8 cellular contexts compared by ENCODE assay signal in the genomic region with DNA sequence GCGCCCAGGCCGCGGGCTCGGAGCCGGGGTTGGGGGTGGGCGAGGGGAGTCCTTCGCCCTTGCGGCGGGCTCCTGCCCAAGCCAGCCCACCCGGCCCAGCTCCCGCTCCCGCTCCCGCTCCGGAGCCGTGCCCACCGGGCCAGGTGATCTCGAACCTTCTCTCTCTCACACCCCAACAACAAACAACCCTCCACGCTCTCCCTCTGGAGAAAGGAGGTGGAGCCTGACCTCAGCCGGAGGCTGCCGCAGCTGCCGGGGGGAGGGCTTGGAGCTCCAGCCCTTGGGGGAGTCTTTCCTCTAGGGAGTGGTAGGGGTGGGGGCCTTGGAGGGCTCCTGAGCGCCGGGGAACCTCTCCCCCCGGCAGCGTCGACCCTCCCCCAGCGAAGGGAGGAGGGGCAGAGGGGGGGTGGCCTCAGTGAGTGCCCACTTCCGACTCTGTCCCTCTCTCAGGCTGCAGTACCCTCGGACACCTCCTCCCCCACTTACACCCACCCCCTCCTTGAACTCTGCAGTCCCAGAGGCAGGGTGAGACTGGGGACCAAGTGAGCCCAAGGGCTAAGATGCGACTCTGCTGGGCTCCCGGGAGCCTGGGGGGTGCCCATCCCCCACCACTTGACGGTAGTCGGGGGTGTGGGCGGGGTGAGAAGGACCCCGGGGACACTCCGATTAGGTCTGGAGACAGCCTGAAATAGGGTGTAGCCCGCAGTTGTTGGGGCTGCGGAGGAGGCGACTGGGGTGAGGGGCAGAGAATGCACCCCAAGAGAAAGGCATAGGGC. TPM values are rescaled to one million over a fixed set of nuclear protein-coding genes. Genes with fewer than 3 reads are reported as not detected.
A peak's percentile ranks its signal among the peaks of the same experiment; 100 is the strongest.
DNase-seq lines count a peak whose midpoint lies in the region; ATAC-seq and TF ChIP-seq lines count a peak whose summit lies in the region.

No MANE protein-coding gene starts in this region.

- ATAC-seq in right cardiac atrium: no peak
- ATAC-seq in left lobe of liver: no peak

- H3K27me3 ChIP-seq in right cardiac atrium (ENCODE audit: control insufficient read depth, insufficient read depth): no peaks in the 10 kb centered on the region
- H3K27me3 ChIP-seq in spleen (replicated peaks in 1 of 7): peaks cover 0 to 61% (median 28%) of the 10 kb centered on the region in 7 donors

- WGBS in right cardiac atrium: 2% methylated on average over 39 of the region's 39 CpGs
- 1 to 4% (median 2%) methylated on average over 12 to 39 of the region's 39 CpGs for WGBS in spleen, 5 donors

- no peak for TF ChIP-seq POLR2A in spleen (IDR thresholded peaks at IDR 0.05)

- intact Hi-C loops in right cardiac atrium (cut with DNase I): no loop called here
- intact Hi-C loops in spleen (cut with DNase I; ENCODE audit: low total_unique reads): no loop called here

- no peaks in the 10 kb centered on the region for H3K36me3 ChIP-seq in spleen

- H3K27ac ChIP-seq in right cardiac atrium (ENCODE audit: low read length) (no peak overlapping the region), spleen (no peak overlapping the region)

- DNase-seq in NCI-H2227 (lab: John Stamatoyannopoulos, UW; ENCODE audit: unreplicated experiment) (peak; percentile 42), NCI-H2227 treated with DMSO at 0.1 percent for 48 hours (lab: John Stamatoyannopoulos, UW) (no peak), right cardiac atrium (peak in 1 of 3 donors; percentile 69), spleen (no peak), kidney tubule cell (ENCODE audit: low spot score) (no peak), left lobe of liver (ENCODE audit: low spot score) (no peak)
- no peak for DNase-seq in activated CD4-positive, alpha-beta T cell treated with anti-CD3 and anti-CD28 coated beads, Interleukin-2, amount 50 U/mL, for 1 hour

- H3K4me3 ChIP-seq in WI38 (ENCODE audit: low read depth, low read length): peak overlapping the region; percentile 23
- peak overlapping the region; percentile 34 for H3K4me3 ChIP-seq in right cardiac atrium (ENCODE audit: low read length)
- peak overlapping the region; percentile 9 to 65 (median 19) for H3K4me3 ChIP-seq in spleen

- TF ChIP-seq CTCF in WI38 (IDR thresholded peaks at IDR 0.05; ENCODE audit: low read depth, low read length) (no peak), spleen (IDR thresholded peaks at IDR 0.05 in 8 of 11, conservative IDR thresholded peaks at IDR 0.05 in 3 of 11) (no peak)

- H3K9me3 ChIP-seq in right cardiac atrium (ENCODE audit: control insufficient read depth, low read length): no peaks in the 10 kb centered on the region
- H3K9me3 ChIP-seq in spleen: no peaks in the 10 kb centered on the region

- H3K4me1 ChIP-seq in right cardiac atrium (ENCODE audit: control insufficient read depth, insufficient read depth, low read length) (no peaks in the 10 kb centered on the region), spleen (peaks cover 11 to 56% (median 39%) of the 10 kb centered on the region in 6 donors)

RNA-seq across cellular contexts. Expression of gene BAHD1, which starts 4.4 kb away (rescaled TPM):
- 10 to 100 TPM; 15.4 to 17.8 (median 16.9) TPM for total RNA-seq in right cardiac atrium
- polyA plus RNA-seq in right cardiac atrium: 11.6 TPM
- total RNA-seq in spleen: 10 to 100 TPM; 13.5 to 27.0 (median 22.2) TPM
- polyA plus RNA-seq in spleen: 10 to 100 TPM in 1 of 3 donors, 1 to 10 TPM in 2; 7.4 to 14.2 (median 8.7) TPM
- total RNA-seq in left lobe of liver: 12.8 TPM

RNA-seq across cellular contexts. Expression of gene IVD, which starts 30.7 kb away (rescaled TPM):
- total RNA-seq in right cardiac atrium: 10 to 100 TPM; 60.5 to 85.6 (median 75.4) TPM
- 60.5 TPM for polyA plus RNA-seq in right cardiac atrium
- 10 to 100 TPM; 39.6 to 93.9 (median 61.6) TPM for total RNA-seq in spleen
- 10 to 100 TPM; 25.1 to 44.4 (median 35.1) TPM for polyA plus RNA-seq in spleen
- total RNA-seq in left lobe of liver: 229 TPM

RNA-seq across cellular contexts. Expression of gene CHST14, which starts 34.5 kb away (rescaled TPM):
- 10 to 100 TPM; 11.5 to 13.9 (median 12.5) TPM for total RNA-seq in right cardiac atrium
- 11.6 TPM for polyA plus RNA-seq in right cardiac atrium
- total RNA-seq in spleen: 10 to 100 TPM; 12.0 to 18.5 (median 15.3) TPM
- 10 to 100 TPM in 1 of 3 donors, 1 to 10 TPM in 2; 7.1 to 10.6 (median 9.0) TPM for polyA plus RNA-seq in spleen
- 5.3 TPM for total RNA-seq in left lobe of liver

RNA-seq across cellular contexts. Expression of gene KNSTRN, which starts 53.8 kb away (rescaled TPM):
- total RNA-seq in right cardiac atrium (1 to 10 TPM; 8.9 to 10.0 (median 9.3) TPM), spleen (10 to 100 TPM in 4 of 7 donors, 1 to 10 TPM in 3; 8.3 to 16.8 (median 11.5) TPM), left lobe of liver (9.2 TPM)
- polyA plus RNA-seq in right cardiac atrium (9.4 TPM), spleen (10 to 100 TPM in 1 of 3 donors, 1 to 10 TPM in 2; 6.0 to 10.3 (median 9.0) TPM)
